18 cellular contexts compared by ENCODE assay signal in genomic region chr4:171954650-171955049, GRCh38.
DNase-seq lines count a peak whose midpoint lies in the region; ATAC-seq, FAIRE-seq and TF ChIP-seq lines count a peak whose summit lies in the region.
"Had no signal": no experiment of that assay in that cellular context is flagged by ENCODE, and none has a peak within 500 bp of the region (broad histone marks: within the 10 kb centered on the region; RNA-seq: fewer than 3 reads in every experiment).

No MANE protein-coding gene starts in this region.

- H3K23ac ChIP-seq in mesendoderm (ENCODE audit: low read length), result no peak overlapping the region

- no peaks in the 10 kb centered on the region for H3K79me2 ChIP-seq in SU-DHL-6 (ENCODE audit: insufficient read depth, low read length)
- no peaks in the 10 kb centered on the region for H3K79me2 ChIP-seq in mesendoderm (ENCODE audit: control insufficient read depth, insufficient read depth, low read length)
- H3K79me2 ChIP-seq in MM.1S (ENCODE audit: low read length), result no peaks in the 10 kb centered on the region

- no peak overlapping the region for H4K5ac ChIP-seq in mesendoderm (ENCODE audit: low read length)

- H4K8ac ChIP-seq in mesendoderm (ENCODE audit: low read depth, low read length), result no peak overlapping the region

- peak; percentile 91 for ATAC-seq in GM21360 (IDR thresholded peaks at IDR 0.05; ENCODE audit: unreplicated experiment)
- ATAC-seq in HG03097 (IDR thresholded peaks at IDR 0.05; ENCODE audit: low FRiP score, unreplicated experiment), result peak; percentile 86
- no peak for ATAC-seq in body of pancreas

- H3K18ac ChIP-seq in mesendoderm (ENCODE audit: low read length), result no peak overlapping the region

- DNase-seq in mesendoderm, result peak; percentile 11
- no peak for DNase-seq in MM.1S
- no peak for DNase-seq in GM19239 (ENCODE audit: insufficient read length, low spot score)
- no peak for DNase-seq in body of pancreas
- DNase-seq in DMS 273 (lab: John Stamatoyannopoulos, UW; ENCODE audit: unreplicated experiment), result no peak
- DNase-seq: activated naive CD4-positive, alpha-beta T cell treated with anti-CD3 and anti-CD28 coated beads for 36 hours; CD4-positive, CD25-positive, alpha-beta regulatory T cell; GF-D8; NCI-H1048; NCI-H446 treated with DMSO at 0.1 percent for 48 hours; occipital lobe; T-helper 9 cell had no signal

- H3K27me3 ChIP-seq in SU-DHL-6 (ENCODE audit: low read length) (no peaks in the 10 kb centered on the region), mesendoderm (ENCODE audit: insufficient read depth, low read length, poor library complexity) (no peaks in the 10 kb centered on the region), MM.1S (replicated peaks; ENCODE audit: insufficient read depth, low read length) (no peaks in the 10 kb centered on the region), body of pancreas (no peaks in the 10 kb centered on the region)
- H3K27me3 ChIP-seq: esophagus muscularis mucosa had no signal

- H4K20me1 ChIP-seq in SU-DHL-6 (ENCODE audit: low read depth, low read length) (no peaks in the 10 kb centered on the region), MM.1S (ENCODE audit: insufficient read depth, low read length) (no peaks in the 10 kb centered on the region)

- H2BK5ac ChIP-seq in mesendoderm (ENCODE audit: low read length), result no peak overlapping the region

- no peak overlapping the region for H3K56ac ChIP-seq in mesendoderm (ENCODE audit: low read length)

- no peaks in the 10 kb centered on the region for H3K79me1 ChIP-seq in mesendoderm (ENCODE audit: low read length)

- H3K9me2 ChIP-seq in SU-DHL-6 (replicated peaks; ENCODE audit: insufficient read depth, low read length) (no peaks in the 10 kb centered on the region), MM.1S (replicated peaks; ENCODE audit: insufficient read depth, low read length) (no peaks in the 10 kb centered on the region)

- H2AFZ ChIP-seq in SU-DHL-6 (ENCODE audit: low read depth, low read length, severe bottlenecking) (peak overlapping the region; percentile 69), MM.1S (ENCODE audit: low read length) (no peak overlapping the region)

- H3K4me1 ChIP-seq in mesendoderm (ENCODE audit: control insufficient read depth, low read depth, low read length), result no peaks in the 10 kb centered on the region
- no peaks in the 10 kb centered on the region for H3K4me1 ChIP-seq in MM.1S (ENCODE audit: low read length)
- H3K4me1 ChIP-seq in body of pancreas, result no peaks in the 10 kb centered on the region
- H3K4me1 ChIP-seq: esophagus muscularis mucosa had no signal

- H3K9me3 ChIP-seq in SU-DHL-6 (ENCODE audit: insufficient read depth, low read length) (no peaks in the 10 kb centered on the region), MM.1S (replicated peaks; ENCODE audit: insufficient read depth, low read length) (no peaks in the 10 kb centered on the region), body of pancreas (no peaks in the 10 kb centered on the region)
- H3K9me3 ChIP-seq: esophagus muscularis mucosa, thoracic aorta had no signal

- no CpG with 5 or more reads among the region's 1 CpG for WGBS in mesendoderm (ENCODE audit: extremely low coverage, insufficient coverage, low lambda C conversion rate)
- 45 to 46% methylated on average over 1 of the region's 1 CpG for WGBS in body of pancreas, 2 donors

- TF ChIP-seq CTCF in SU-DHL-6 (IDR thresholded peaks at IDR 0.05; ENCODE audit: insufficient read depth, low read length, poor library complexity, severe bottlenecking) (no peak), MM.1S (IDR thresholded peaks at IDR 0.05; ENCODE audit: low read length) (no peak), body of pancreas (IDR thresholded peaks at IDR 0.05) (no peak)

- FAIRE-seq in GM19239 (lab: Jason Lieb, UNC), result no peak
- FAIRE-seq: HTR-8/SVneo had no signal

- H3K9ac ChIP-seq in SU-DHL-6 (ENCODE audit: low read length) (no peak overlapping the region), mesendoderm (ENCODE audit: low read length) (no peak overlapping the region), MM.1S (ENCODE audit: low read length) (no peak overlapping the region)

- no peak overlapping the region for H2BK120ac ChIP-seq in mesendoderm (ENCODE audit: low read depth, low read length)

- H3K4me2 ChIP-seq in SU-DHL-6 (ENCODE audit: low read depth, low read length, poor library complexity, severe bottlenecking), result no peak overlapping the region
- no peak overlapping the region for H3K4me2 ChIP-seq in mesendoderm (ENCODE audit: low read length)
- no peak overlapping the region for H3K4me2 ChIP-seq in MM.1S (ENCODE audit: low read depth, low read length)

- H2BK15ac ChIP-seq in mesendoderm (replicated peaks; ENCODE audit: low read depth), result no peak overlapping the region

- H2AK5ac ChIP-seq in mesendoderm (ENCODE audit: low read length), result no peak overlapping the region

- H3K36me3 ChIP-seq in SU-DHL-6 (ENCODE audit: low read length) (no peaks in the 10 kb centered on the region), mesendoderm (ENCODE audit: control insufficient read depth, insufficient read depth, low read length) (no peaks in the 10 kb centered on the region), MM.1S (replicated peaks; ENCODE audit: insufficient read depth, low read length) (no peaks in the 10 kb centered on the region), body of pancreas (replicated peaks in 1 of 2; ENCODE audit: insufficient read depth in 1 of 2, low read depth in 2 of 2) (no peaks in the 10 kb centered on the region)
- H3K36me3 ChIP-seq: esophagus muscularis mucosa, thoracic aorta had no signal

- H3K4me3 ChIP-seq in SU-DHL-6 (ENCODE audit: insufficient read depth, low read length, poor library complexity, severe bottlenecking) (no peak overlapping the region), mesendoderm (ENCODE audit: low read length) (no peak overlapping the region), MM.1S (ENCODE audit: low read length) (no peak overlapping the region), body of pancreas (no peak overlapping the region)
- H3K4me3 ChIP-seq: esophagus muscularis mucosa, thoracic aorta had no signal

- H3K4ac ChIP-seq in mesendoderm (ENCODE audit: low read depth, low read length), result no peak overlapping the region

- intact Hi-C loops in body of pancreas (cut with DNase I), result no loop called here

- H3K27ac ChIP-seq in SU-DHL-6 (ENCODE audit: low read depth, low read length) (no peak overlapping the region), mesendoderm (ENCODE audit: low read depth, low read length) (no peak overlapping the region), MM.1S (ENCODE audit: low read length) (no peak overlapping the region), body of pancreas (no peak overlapping the region)
- H3K27ac ChIP-seq: esophagus muscularis mucosa, thoracic aorta had no signal

- no peaks in the 10 kb centered on the region for H3F3A ChIP-seq in SU-DHL-6 (ENCODE audit: insufficient read depth)
- no peaks in the 10 kb centered on the region for H3F3A ChIP-seq in MM.1S (ENCODE audit: insufficient read depth, low read length)

- TF ChIP-seq POLR2A in body of pancreas (IDR thresholded peaks at IDR 0.05), result no peak
